ENCODE assay signal across 11 cellular contexts in the genomic region with DNA sequence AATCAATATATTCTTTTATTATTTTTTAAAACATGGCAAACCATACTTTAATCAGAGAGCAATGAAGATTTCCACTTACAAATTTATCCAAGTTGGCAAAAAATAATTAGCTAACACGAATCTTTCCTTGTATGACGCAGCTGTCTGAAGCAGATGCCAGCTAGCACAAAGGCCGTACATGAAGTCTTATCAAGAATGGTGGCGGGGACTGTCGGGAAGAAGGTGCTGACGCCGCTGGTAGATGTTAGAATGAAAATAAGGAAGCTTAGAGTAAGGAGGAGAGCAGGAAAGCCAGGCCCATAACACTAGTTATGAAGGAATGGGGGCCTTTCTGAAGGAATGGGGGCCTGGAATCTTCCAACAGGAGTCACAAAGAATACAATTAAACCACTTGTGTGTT.
A peak's percentile ranks its signal among the peaks of the same experiment; 100 is the strongest.
DNase-seq lines count a peak whose midpoint lies in the region; ATAC-seq and TF ChIP-seq lines count a peak whose summit lies in the region.
"Had no signal": no experiment of that assay in that cellular context is flagged by ENCODE, and none has a peak within 500 bp of the region (broad histone marks: within the 10 kb centered on the region; RNA-seq: fewer than 3 reads in every experiment).

No MANE protein-coding gene starts in this region.

- 24 to 43% (median 29%) methylated on average over 7 of the region's 7 CpGs for WGBS in ovary, 3 donors

- no peak for DNase-seq in left ventricle myocardium superior
- DNase-seq in right atrium auricular region (ENCODE audit: low spot score): no peak
- peak; percentile 39 for DNase-seq in fibroblast of pulmonary artery (ENCODE audit: low read depth)
- peak in 2 of 5 donors; percentile 51 to 62 for DNase-seq in ovary
- DNase-seq in uterus: peak in 1 of 2 donors; percentile 33
- no peak for DNase-seq in iPS-NIHi11 (ENCODE audit: low spot score)
- DNase-seq in NCI-H1048 (lab: John Stamatoyannopoulos, UW): no peak
- DNase-seq: NCI-H2081 treated with DMSO at 0.1 percent for 48 hours had no signal

- H3K4me3 ChIP-seq in right atrium auricular region: no peak overlapping the region
- H3K4me3 ChIP-seq in fibroblast of pulmonary artery (replicated peaks; ENCODE audit: low read depth, low read length): no peak overlapping the region
- H3K4me3 ChIP-seq in ovary: no peak overlapping the region
- no peak overlapping the region for H3K4me3 ChIP-seq in uterus
- H3K4me3 ChIP-seq: MG63, Peyer's patch had no signal

- no peaks in the 10 kb centered on the region for H3K9me3 ChIP-seq in right atrium auricular region
- H3K9me3 ChIP-seq in ovary: no peaks in the 10 kb centered on the region
- H3K9me3 ChIP-seq in uterus: no peaks in the 10 kb centered on the region
- H3K9me3 ChIP-seq: MG63, Peyer's patch had no signal

- TF ChIP-seq EP300 in ovary (IDR thresholded peaks at IDR 0.05): no peak

- H3K4me1 ChIP-seq in right atrium auricular region (peaks cover 0 to 6% of the 10 kb centered on the region in 2 donors), ovary (ENCODE audit: insufficient read depth) (peaks cover 12% of the 10 kb centered on the region), uterus (peaks cover 0 to 10% of the 10 kb centered on the region in 2 donors)
- H3K4me1 ChIP-seq: Peyer's patch had no signal

- intact Hi-C loops in left ventricle myocardium superior (cut with micrococcal nuclease) (loop anchor here (5.0 to 10.0 kb wide), 2 partner anchors 227 to 314 kb away; no protein-coding TSS in a partner anchor), ovary (cut with DNase I) (loop anchor here in 2 of 4 donors (5.0 kb wide), 2 partner anchors 219 to 309 kb away; no protein-coding TSS in a partner anchor), uterus (cut with DNase I; ENCODE audit: low total_unique reads) (loop anchor here (5.0 kb wide), 1 partner anchor 309 kb away; no protein-coding TSS in a partner anchor)

- no peak overlapping the region for H3K27ac ChIP-seq in right atrium auricular region
- peak overlapping the region; percentile 12 to 77 for H3K27ac ChIP-seq in ovary
- peak overlapping the region; percentile 80 to 85 for H3K27ac ChIP-seq in uterus
- H3K27ac ChIP-seq: Peyer's patch had no signal

- no peaks in the 10 kb centered on the region for H3K27me3 ChIP-seq in right atrium auricular region
- H3K27me3 ChIP-seq in ovary: no peaks in the 10 kb centered on the region
- H3K27me3 ChIP-seq in uterus: no peaks in the 10 kb centered on the region
- H3K27me3 ChIP-seq: MG63, Peyer's patch had no signal

- TF ChIP-seq CTCF in right atrium auricular region (IDR thresholded peaks at IDR 0.05): no peak
- TF ChIP-seq CTCF in fibroblast of pulmonary artery (IDR thresholded peaks at IDR 0.05; ENCODE audit: low read length, missing control alignments): no peak
- TF ChIP-seq CTCF in ovary (IDR thresholded peaks at IDR 0.05): no peak
- TF ChIP-seq CTCF in uterus (IDR thresholded peaks at IDR 0.05): no peak

- TF ChIP-seq POLR2A in ovary (IDR thresholded peaks at IDR 0.05) (no peak), uterus (IDR thresholded peaks at IDR 0.05) (no peak)

- peak; percentile 58 for ATAC-seq in left ventricle myocardium superior
- ATAC-seq in HG02973 (IDR thresholded peaks at IDR 0.05; ENCODE audit: unreplicated experiment): no peak

- H3K36me3 ChIP-seq in right atrium auricular region (no peaks in the 10 kb centered on the region), ovary (no peaks in the 10 kb centered on the region), uterus (no peaks in the 10 kb centered on the region)
- H3K36me3 ChIP-seq: MG63, Peyer's patch had no signal

Comparison
In these comparisons a context has a peak if more than half of its experiments do, and no peak if none do; other contexts are left out.
1. H3K27ac ChIP-seq: peak in ovary (2 of 2) and uterus (2 of 2); none in right atrium auricular region (0 of 2).